Comparison of ENCODE assay signal across 8 cellular contexts in the genomic region with DNA sequence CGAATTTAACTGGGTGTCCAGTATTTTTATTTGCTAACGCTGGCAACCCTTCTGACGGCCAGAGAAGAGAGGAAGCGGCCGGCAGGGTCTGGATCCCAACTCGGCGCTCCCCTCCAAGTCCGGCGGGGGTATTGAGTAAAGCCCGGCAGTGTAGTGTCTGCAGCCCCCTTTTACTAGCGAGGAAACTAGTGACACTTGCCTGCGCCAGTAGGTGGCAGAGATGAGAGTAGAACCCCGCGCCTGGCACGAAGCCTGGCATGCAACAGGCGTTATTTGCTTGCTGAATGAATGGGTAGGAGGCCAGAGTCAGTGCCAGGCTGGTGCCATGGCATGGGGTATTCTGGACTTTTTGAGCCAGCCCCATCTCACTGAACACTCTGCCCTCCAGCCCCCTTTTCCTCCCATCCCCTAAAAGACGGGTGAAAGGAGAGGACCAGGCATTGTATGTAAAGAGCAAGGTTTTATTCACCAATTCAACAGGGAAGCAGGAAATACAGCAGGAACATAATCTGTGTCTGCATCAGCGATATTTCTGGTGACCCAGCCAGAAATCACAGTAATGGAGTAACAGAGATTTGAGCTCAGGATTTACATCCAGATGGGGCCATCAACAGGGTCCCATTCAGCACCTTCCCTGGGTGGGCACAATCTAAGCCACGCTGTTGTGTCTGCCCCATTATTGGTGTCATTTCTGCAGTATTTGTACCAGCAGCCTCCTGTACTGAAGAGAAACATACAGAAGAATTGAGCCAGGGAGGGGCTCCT. TPM values are rescaled to one million over a fixed set of nuclear protein-coding genes. Genes with fewer than 3 reads are reported as not detected.
DNase-seq lines count a peak whose midpoint lies in the region; ATAC-seq and TF ChIP-seq lines count a peak whose summit lies in the region.

No MANE protein-coding gene starts in this region.

- no peaks in the 10 kb centered on the region for H3K9me3 ChIP-seq in lung (ENCODE audit: control insufficient read depth in 2 of 2, insufficient read depth in 1 of 2, low read length in 1 of 2)

- H3K27me3 ChIP-seq in lung (ENCODE audit: control insufficient read depth, insufficient read depth), result no peaks in the 10 kb centered on the region

- TF ChIP-seq CTCF in lung (IDR thresholded peaks at IDR 0.05; ENCODE audit: control extremely low read depth, extremely low read depth), result peak; percentile 53

- peak overlapping the region; percentile 18 for H3K4me3 ChIP-seq in lung

- peaks cover 2 to 9% of the 10 kb centered on the region in 2 donors for H3K36me3 ChIP-seq in lung (ENCODE audit: control insufficient read depth in 2 of 2, insufficient read depth in 2 of 2, low read length in 2 of 2)

- peak; percentile 33 for ATAC-seq in HG03571 (IDR thresholded peaks at IDR 0.05; ENCODE audit: unreplicated experiment)
- peak; percentile 51 for ATAC-seq in lung (ENCODE audit: insufficient read depth, low FRiP score)
- ATAC-seq in HG03565 (IDR thresholded peaks at IDR 0.05; ENCODE audit: unreplicated experiment), result no peak

- 5 to 7% methylated on average over 19 of the region's 19 CpGs for WGBS in lung, 2 donors

- DNase-seq in GM04504 (ENCODE audit: low read depth) (peak; percentile 58), NCI-H82 treated with DMSO at 0.1 percent for 48 hours (lab: John Stamatoyannopoulos, UW; ENCODE audit: unreplicated experiment) (peak; percentile 44), lung (ENCODE audit: low spot score) (peak; percentile 82)
- DNase-seq in activated CD8-positive, alpha-beta memory T cell treated with anti-CD3 and anti-CD28 coated beads for 1 hour (ENCODE audit: extremely low read depth in 1 of 2, low read depth in 1 of 2), result peak; percentile 44 to 56
- DNase-seq in effector CD4-positive, alpha-beta T cell, result peak; percentile 66
- peak; percentile 56 to 74 (median 63) for DNase-seq in stimulated activated CD4-positive, alpha-beta T cell treated with anti-CD3 and anti-CD28 coated beads, TNF-alpha, amount 100 ng/mL, for 24 hours (ENCODE audit: low read depth in 3 of 3)

- H3K27ac ChIP-seq in lung (ENCODE audit: low read depth in 1 of 2, low read length in 1 of 2), result peak overlapping the region; percentile 76 to 85

- H3K4me1 ChIP-seq in lung (ENCODE audit: control insufficient read depth in 2 of 2, insufficient read depth in 2 of 2, low read length in 2 of 2), result peaks cover 4 to 6% of the 10 kb centered on the region in 2 donors

RNA-seq across cellular contexts. Expression of a gene that starts 0.8 kb away (rescaled TPM):
- 10 to 100 TPM; 33.3 to 35.6 TPM for total RNA-seq in lung
- polyA plus RNA-seq in lung, result 10 to 100 TPM; 18.2 to 19.7 TPM

RNA-seq across cellular contexts. Expression of a gene that starts 3.1 kb away (rescaled TPM):
- total RNA-seq in lung, result 1 to 10 TPM; 2.6 to 9.3 TPM
- 1 to 10 TPM; 4.7 to 6.4 TPM for polyA plus RNA-seq in lung

RNA-seq across cellular contexts. Expression of a gene that starts 54.1 kb away (rescaled TPM):
- 10 to 100 TPM in 1 of 2 donors, 1 to 10 TPM in 1; 5.0 to 12.8 TPM for total RNA-seq in lung
- polyA plus RNA-seq in lung, result 1 to 10 TPM; 2.5 to 3.7 TPM
